Comparison of ENCODE assay signal across 1 cellular context in the genomic region with DNA sequence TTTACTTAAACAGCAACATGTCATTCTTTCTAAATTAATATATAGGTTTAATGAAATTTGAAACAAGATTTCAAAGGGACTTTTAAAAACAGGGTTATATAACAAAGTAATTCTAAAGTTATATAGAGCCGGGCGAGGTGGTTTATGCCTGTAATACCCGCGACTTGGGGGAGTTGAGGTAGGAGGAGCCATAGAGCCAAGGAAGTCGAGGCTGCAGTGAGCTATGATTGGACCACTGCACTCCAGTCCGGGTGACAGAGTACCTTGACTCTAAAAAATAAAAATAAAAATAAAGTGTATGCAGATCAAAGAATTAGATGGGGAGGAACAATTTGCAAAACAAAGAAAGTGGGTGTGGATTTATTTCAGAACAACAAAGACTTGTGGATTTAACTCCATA.
TF ChIP-seq lines count a peak whose summit lies in the region.

No MANE protein-coding gene starts in this region.

TF ChIP-seq in GM23338, 12 proteins besides CTCF, POLR2A, EP300 and RAD21 (continued from another document):
- TF ChIP-seq ZNF462 (CRISPR knock-in tag; IDR thresholded peaks at IDR 0.05): no peak
- TF ChIP-seq JUNB (IDR thresholded peaks at IDR 0.05; ENCODE audit: unreplicated experiment): no peak
- TF ChIP-seq EZH2 (IDR thresholded peaks at IDR 0.05; ENCODE audit: low read depth, unreplicated experiment): no peak
- TF ChIP-seq, protein P1, sequence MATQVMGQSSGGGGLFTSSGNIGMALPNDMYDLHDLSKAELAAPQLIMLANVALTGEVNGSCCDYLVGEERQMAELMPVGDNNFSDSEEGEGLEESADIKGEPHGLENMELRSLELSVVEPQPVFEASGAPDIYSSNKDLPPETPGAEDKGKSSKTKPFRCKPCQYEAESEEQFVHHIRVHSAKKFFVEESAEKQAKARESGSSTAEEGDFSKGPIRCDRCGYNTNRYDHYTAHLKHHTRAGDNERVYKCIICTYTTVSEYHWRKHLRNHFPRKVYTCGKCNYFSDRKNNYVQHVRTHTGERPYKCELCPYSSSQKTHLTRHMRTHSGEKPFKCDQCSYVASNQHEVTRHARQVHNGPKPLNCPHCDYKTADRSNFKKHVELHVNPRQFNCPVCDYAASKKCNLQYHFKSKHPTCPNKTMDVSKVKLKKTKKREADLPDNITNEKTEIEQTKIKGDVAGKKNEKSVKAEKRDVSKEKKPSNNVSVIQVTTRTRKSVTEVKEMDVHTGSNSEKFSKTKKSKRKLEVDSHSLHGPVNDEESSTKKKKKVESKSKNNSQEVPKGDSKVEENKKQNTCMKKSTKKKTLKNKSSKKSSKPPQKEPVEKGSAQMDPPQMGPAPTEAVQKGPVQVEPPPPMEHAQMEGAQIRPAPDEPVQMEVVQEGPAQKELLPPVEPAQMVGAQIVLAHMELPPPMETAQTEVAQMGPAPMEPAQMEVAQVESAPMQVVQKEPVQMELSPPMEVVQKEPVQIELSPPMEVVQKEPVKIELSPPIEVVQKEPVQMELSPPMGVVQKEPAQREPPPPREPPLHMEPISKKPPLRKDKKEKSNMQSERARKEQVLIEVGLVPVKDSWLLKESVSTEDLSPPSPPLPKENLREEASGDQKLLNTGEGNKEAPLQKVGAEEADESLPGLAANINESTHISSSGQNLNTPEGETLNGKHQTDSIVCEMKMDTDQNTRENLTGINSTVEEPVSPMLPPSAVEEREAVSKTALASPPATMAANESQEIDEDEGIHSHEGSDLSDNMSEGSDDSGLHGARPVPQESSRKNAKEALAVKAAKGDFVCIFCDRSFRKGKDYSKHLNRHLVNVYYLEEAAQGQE (IDR thresholded peaks at IDR 0.05; ENCODE audit: unreplicated experiment): no peak
